Comparison of ENCODE assay signal across 1 cellular context in the genomic region with DNA sequence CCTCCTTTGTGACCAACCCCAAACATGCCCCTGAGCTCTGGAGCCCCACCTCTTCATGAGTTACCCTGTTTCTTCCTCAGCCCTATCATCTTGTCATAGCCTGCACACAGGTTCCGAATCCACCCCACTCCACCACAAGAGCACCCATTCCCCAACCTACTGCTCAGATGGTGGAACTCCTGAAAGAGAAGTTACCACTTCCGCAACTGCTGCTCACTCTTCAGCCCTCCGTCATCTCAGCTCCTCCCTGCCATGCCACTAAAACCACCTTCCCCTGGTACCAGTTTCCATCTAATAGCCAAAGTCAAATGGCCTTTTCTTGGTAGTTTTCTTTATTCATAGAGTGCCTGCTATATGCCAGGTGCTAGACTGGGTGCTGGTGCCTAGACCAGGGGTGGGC.
TF ChIP-seq lines count a peak whose summit lies in the region.

No MANE protein-coding gene starts in this region.

TF ChIP-seq in IMR-90, 13 proteins besides CTCF, POLR2A, EP300 and RAD21 (continued from another document):
- TF ChIP-seq, protein P1, sequence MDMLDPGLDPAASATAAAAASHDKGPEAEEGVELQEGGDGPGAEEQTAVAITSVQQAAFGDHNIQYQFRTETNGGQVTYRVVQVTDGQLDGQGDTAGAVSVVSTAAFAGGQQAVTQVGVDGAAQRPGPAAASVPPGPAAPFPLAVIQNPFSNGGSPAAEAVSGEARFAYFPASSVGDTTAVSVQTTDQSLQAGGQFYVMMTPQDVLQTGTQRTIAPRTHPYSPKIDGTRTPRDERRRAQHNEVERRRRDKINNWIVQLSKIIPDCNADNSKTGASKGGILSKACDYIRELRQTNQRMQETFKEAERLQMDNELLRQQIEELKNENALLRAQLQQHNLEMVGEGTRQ (IDR thresholded peaks at IDR 0.05; ENCODE audit: low read depth, low read length), result no peak
- TF ChIP-seq FOS (IDR thresholded peaks at IDR 0.05; ENCODE audit: low read depth, low read length) (no peak), RFX5 (IDR thresholded peaks at IDR 0.05; ENCODE audit: low read depth, low read length) (no peak), MAZ (IDR thresholded peaks at IDR 0.05; ENCODE audit: borderline replicate concordance, low read depth, low read length) (no peak), CEBPB (IDR thresholded peaks at IDR 0.05; ENCODE audit: low read depth, low read length) (no peak), RCOR1 (IDR thresholded peaks at IDR 0.05; ENCODE audit: insufficient replicate concordance, low read length) (no peak), MAFK (IDR thresholded peaks at IDR 0.05; ENCODE audit: low read depth, low read length) (no peak)
- TF ChIP-seq, protein P2, sequence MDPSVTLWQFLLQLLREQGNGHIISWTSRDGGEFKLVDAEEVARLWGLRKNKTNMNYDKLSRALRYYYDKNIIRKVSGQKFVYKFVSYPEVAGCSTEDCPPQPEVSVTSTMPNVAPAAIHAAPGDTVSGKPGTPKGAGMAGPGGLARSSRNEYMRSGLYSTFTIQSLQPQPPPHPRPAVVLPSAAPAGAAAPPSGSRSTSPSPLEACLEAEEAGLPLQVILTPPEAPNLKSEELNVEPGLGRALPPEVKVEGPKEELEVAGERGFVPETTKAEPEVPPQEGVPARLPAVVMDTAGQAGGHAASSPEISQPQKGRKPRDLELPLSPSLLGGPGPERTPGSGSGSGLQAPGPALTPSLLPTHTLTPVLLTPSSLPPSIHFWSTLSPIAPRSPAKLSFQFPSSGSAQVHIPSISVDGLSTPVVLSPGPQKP (IDR thresholded peaks at IDR 0.05; ENCODE audit: borderline replicate concordance, low read depth, low read length), result no peak
TF ChIP-seq in IMR-90: peak in this region for 0.
